8 cellular contexts compared by ENCODE assay signal in genomic region chr1:27656157-27656893, GRCh38. TPM values are rescaled to one million over a fixed set of nuclear protein-coding genes. Genes with fewer than 3 reads are reported as not detected.
DNase-seq lines count a peak whose midpoint lies in the region; ATAC-seq and TF ChIP-seq lines count a peak whose summit lies in the region.
"Had no signal": no experiment of that assay in that cellular context is flagged by ENCODE, and none has a peak within 500 bp of the region (broad histone marks: within the 10 kb centered on the region; RNA-seq: fewer than 3 reads in every experiment).

No MANE protein-coding gene starts in this region.

- no peaks in the 10 kb centered on the region for H3K9me3 ChIP-seq in Peyer's patch
- no peaks in the 10 kb centered on the region for H3K9me3 ChIP-seq in SK-N-SH

- no peak overlapping the region for H3K4me2 ChIP-seq in SK-N-SH

- no peaks in the 10 kb centered on the region for H3K79me2 ChIP-seq in SK-N-SH (ENCODE audit: insufficient read depth)

- TF ChIP-seq EP300 in SK-N-SH (IDR thresholded peaks at IDR 0.05; ENCODE audit: borderline replicate concordance in 1 of 2, low read depth in 1 of 2, low read length in 1 of 2), result no peak

- H3K4me1 ChIP-seq in Peyer's patch (peaks cover 0 to 9% (median 5%) of the 10 kb centered on the region in 4 donors), SK-N-SH (ENCODE audit: control insufficient read depth in 1 of 2, insufficient read depth in 2 of 2, low read depth in 1 of 2, low read length in 1 of 2) (peaks cover 6 to 7% of the 10 kb centered on the region in 2 experiments; a peak in 2 of 4 replicates)

- no peak overlapping the region for H3K4me3 ChIP-seq in epithelial cell of esophagus (ENCODE audit: low read length)
- H3K4me3 ChIP-seq in Peyer's patch, result no peak overlapping the region
- no peak overlapping the region for H3K4me3 ChIP-seq in SK-N-SH (ENCODE audit: low read depth in 2 of 2, low read length in 1 of 2)
- H3K4me3 ChIP-seq: SK-N-MC had no signal

- H2AFZ ChIP-seq in SK-N-SH (ENCODE audit: low read depth), result no peak overlapping the region

- H4K20me1 ChIP-seq in SK-N-SH (ENCODE audit: insufficient read depth), result no peaks in the 10 kb centered on the region

- H3K27ac ChIP-seq in Peyer's patch (no peak overlapping the region), SK-N-SH (ENCODE audit: low read depth in 2 of 2, low read length in 1 of 2) (no peak overlapping the region)
- H3K27ac ChIP-seq: SK-N-MC had no signal

- TF ChIP-seq POLR2A in Peyer's patch (IDR thresholded peaks at IDR 0.05), result no peak

- no peaks in the 10 kb centered on the region for H3K27me3 ChIP-seq in Peyer's patch
- H3K27me3 ChIP-seq in SK-N-SH (ENCODE audit: insufficient read depth), result no peaks in the 10 kb centered on the region

- no peaks in the 10 kb centered on the region for H3K9me2 ChIP-seq in SK-N-SH

- H3F3A ChIP-seq in SK-N-SH (replicated peaks; ENCODE audit: insufficient read depth), result peaks cover 10% of the 10 kb centered on the region

- DNase-seq in MV-4-11 (lab: John Stamatoyannopoulos, UW) (peak; percentile 67), epithelial cell of esophagus (ENCODE audit: low read depth) (peak; percentile 75), renal cortical epithelial cell (ENCODE audit: low read depth) (peak; percentile 41), Peyer's patch (no peak), SK-N-SH (no peak)

- TF ChIP-seq RAD21 in SK-N-SH (IDR thresholded peaks at IDR 0.05; ENCODE audit: low read length), result no peak

- no peak for ATAC-seq in GM19328 (IDR thresholded peaks at IDR 0.05; ENCODE audit: unreplicated experiment)

- CTCF ChIA-PET in SK-N-SH (lab: Yijun Ruan, JAX), result interaction anchor here (1.0 to 18.4 kb wide), 7 partner anchors 10 to 356 kb away, joined by 3 to 526 read pairs (median 5); partner anchors contain the start of genes AHDC1 and MAP3K6

- 98% methylated on average over 4 of the region's 7 CpGs for whole genome bisulfite sequencing in SK-N-SH (ENCODE audit: low lambda C conversion rate)

- H3K9ac ChIP-seq in SK-N-SH, result no peak overlapping the region

- TF ChIP-seq CTCF in GM12874 (IDR thresholded peaks at IDR 0.05; ENCODE audit: insufficient read depth, low read depth, low read length), result peak; percentile 38; the same call in 1 of the 2 replicates
- TF ChIP-seq CTCF in epithelial cell of esophagus (IDR thresholded peaks at IDR 0.05; ENCODE audit: insufficient read depth, low read depth, low read length, missing control alignments), result no peak
- TF ChIP-seq CTCF in Peyer's patch (IDR thresholded peaks at IDR 0.05), result no peak
- no peak for TF ChIP-seq CTCF in SK-N-SH (IDR thresholded peaks at IDR 0.05)

- H3K36me3 ChIP-seq in Peyer's patch, result no peaks in the 10 kb centered on the region
- H3K36me3 ChIP-seq in SK-N-SH (replicated peaks in 1 of 2; ENCODE audit: control insufficient read depth in 1 of 2, insufficient read depth in 2 of 2, low read length in 1 of 2), result no peaks in the 10 kb centered on the region

- POLR2A ChIA-PET in SK-N-SH (lab: Yijun Ruan, JAX), result no interaction called here

TF ChIP-seq in SK-N-SH, 30 proteins besides CTCF, POLR2A, EP300 and RAD21:
- TF ChIP-seq TCF12 (IDR thresholded peaks at IDR 0.05) (no peak), MEF2A (IDR thresholded peaks at IDR 0.05; ENCODE audit: borderline replicate concordance, low read depth) (no peak), RFX5 (IDR thresholded peaks at IDR 0.05; ENCODE audit: low read length) (no peak), SIN3A (IDR thresholded peaks at IDR 0.05; ENCODE audit: borderline replicate concordance, low read depth, low read length) (no peak), POLR2AphosphoS5 (IDR thresholded peaks at IDR 0.05; ENCODE audit: low read depth, low read length) (no peak), FOSL2 (IDR thresholded peaks at IDR 0.05; ENCODE audit: borderline replicate concordance, low read depth) (no peak), JUND (IDR thresholded peaks at IDR 0.05) (no peak), NFIC (IDR thresholded peaks at IDR 0.05; ENCODE audit: borderline replicate concordance) (no peak)
- TF ChIP-seq, protein P1, sequence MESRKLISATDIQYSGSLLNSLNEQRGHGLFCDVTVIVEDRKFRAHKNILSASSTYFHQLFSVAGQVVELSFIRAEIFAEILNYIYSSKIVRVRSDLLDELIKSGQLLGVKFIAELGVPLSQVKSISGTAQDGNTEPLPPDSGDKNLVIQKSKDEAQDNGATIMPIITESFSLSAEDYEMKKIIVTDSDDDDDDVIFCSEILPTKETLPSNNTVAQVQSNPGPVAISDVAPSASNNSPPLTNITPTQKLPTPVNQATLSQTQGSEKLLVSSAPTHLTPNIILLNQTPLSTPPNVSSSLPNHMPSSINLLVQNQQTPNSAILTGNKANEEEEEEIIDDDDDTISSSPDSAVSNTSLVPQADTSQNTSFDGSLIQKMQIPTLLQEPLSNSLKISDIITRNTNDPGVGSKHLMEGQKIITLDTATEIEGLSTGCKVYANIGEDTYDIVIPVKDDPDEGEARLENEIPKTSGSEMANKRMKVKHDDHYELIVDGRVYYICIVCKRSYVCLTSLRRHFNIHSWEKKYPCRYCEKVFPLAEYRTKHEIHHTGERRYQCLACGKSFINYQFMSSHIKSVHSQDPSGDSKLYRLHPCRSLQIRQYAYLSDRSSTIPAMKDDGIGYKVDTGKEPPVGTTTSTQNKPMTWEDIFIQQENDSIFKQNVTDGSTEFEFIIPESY (IDR thresholded peaks at IDR 0.05; ENCODE audit: borderline replicate concordance, low read depth), result no peak

RNA-seq across cellular contexts. Expression of gene IFI6, which starts 15.7 kb away (rescaled TPM):
- total RNA-seq in renal cortical epithelial cell (20.9 and 63.6 TPM in 2 replicates), Peyer's patch (10 to 100 TPM; 17.8 to 28.5 (median 20.7) TPM)
- 29.0 and 35.6 TPM in 2 replicates for polyA plus RNA-seq in SK-N-SH (2012; rRNA removed)
- 19.6 and 33.1 TPM in 2 replicates for polyA plus RNA-seq in SK-N-SH (2012; cell fraction: cytosol; rRNA removed)
- polyA plus RNA-seq in SK-N-SH (2012; cell fraction: nucleus; rRNA removed), result 13.8 and 14.8 TPM in 2 replicates

RNA-seq across cellular contexts. Expression of gene FGR, which starts 21.3 kb away (rescaled TPM):
- total RNA-seq in renal cortical epithelial cell, result 0.10 TPM in 1 of 2 replicates, not detected in the other
- total RNA-seq in Peyer's patch, result 10 to 100 TPM in 1 of 4 donors, 1 to 10 TPM in 3; 1.1 to 38.8 (median 4.7) TPM
- not detected in 2 replicates for polyA plus RNA-seq in SK-N-SH (2012; rRNA removed)
- polyA plus RNA-seq in SK-N-SH (2012; cell fraction: cytosol; rRNA removed), result not detected in 2 replicates
- polyA plus RNA-seq in SK-N-SH (2012; cell fraction: nucleus; rRNA removed), result 0.01 TPM in 1 of 2 replicates, not detected in the other

RNA-seq across cellular contexts. Expression of gene AHDC1, which starts 52.4 kb away (rescaled TPM):
- total RNA-seq in renal cortical epithelial cell, result 2.6 and 15.4 TPM in 2 replicates
- 10 to 100 TPM in 3 of 4 donors, 1 to 10 TPM in 1; 7.0 to 21.5 (median 12.0) TPM for total RNA-seq in Peyer's patch
- polyA plus RNA-seq in SK-N-SH (2012; rRNA removed), result 3.1 and 8.5 TPM in 2 replicates
- polyA plus RNA-seq in SK-N-SH (2012; cell fraction: cytosol; rRNA removed), result 3.2 and 4.4 TPM in 2 replicates
- polyA plus RNA-seq in SK-N-SH (2012; cell fraction: nucleus; rRNA removed), result 19.2 and 28.1 TPM in 2 replicates

Comparison
In these comparisons a context has a peak if more than half of its experiments do, and no peak if none do; other contexts are left out.
1. DNase-seq: peak in MV-4-11 (single experiment), epithelial cell of esophagus (single experiment) and renal cortical epithelial cell (single experiment); none in Peyer's patch (0 of 3) and SK-N-SH (single experiment).